8 cellular contexts compared by ENCODE assay signal in genomic region chr7:99580778-99581332, GRCh38. TPM values are rescaled to one million over a fixed set of nuclear protein-coding genes. Genes with fewer than 3 reads are reported as not detected.
DNase-seq lines count a peak whose midpoint lies in the region; ATAC-seq, FAIRE-seq and TF ChIP-seq lines count a peak whose summit lies in the region.
"Not testable (repeated sequence)": the region's sequence is repeated elsewhere in the genome, so short reads cannot be mapped to it uniquely, and the experiment has no call there.

No MANE protein-coding gene starts in this region.

- not testable (repeated sequence) for DNase-seq in GM12892 (ENCODE audit: insufficient read length); activated naive CD8-positive, alpha-beta T cell treated with anti-CD3 and anti-CD28 coated beads, Interleukin-2, amount 50 U/mL, for 24 hours; effector memory CD8-positive, alpha-beta T cell; iPS DF 6.9 (ENCODE audit: low read depth, low spot score); skeletal muscle cell (ENCODE audit: low read depth)

- not testable (repeated sequence) for H3K9me3 ChIP-seq in iPS DF 6.9 (ENCODE audit: control insufficient read depth, insufficient read depth, low read length); muscle layer of duodenum (ENCODE audit: control insufficient read depth in 1 of 2, low read length in 2 of 2)

- H3K9me3 Mint-ChIP-seq in T-helper 1 cell treated with Interleukin-12 subunit alpha and Interleukin-12 subunit beta and Interleukin-4 antibody, amounts not matched to agents 30 μg/mL and 1 μg/mL, for 36 hours; activated naive CD8-positive, alpha-beta T cell treated with anti-CD3 and anti-CD28 coated beads, Interleukin-2, amount 50 U/mL, for 24 hours; effector memory CD8-positive, alpha-beta T cell: not testable (repeated sequence)

- not testable (repeated sequence) for H3K27me3 ChIP-seq in iPS DF 6.9 (ENCODE audit: control insufficient read depth, insufficient read depth, low read length); muscle layer of duodenum (ENCODE audit: low read depth, low read length)

- not testable (repeated sequence) for H3K36me3 ChIP-seq in iPS DF 6.9 (ENCODE audit: control insufficient read depth, insufficient read depth, low read length); muscle layer of duodenum (ENCODE audit: control insufficient read depth in 1 of 2, insufficient read depth in 2 of 2, low read length in 2 of 2); urinary bladder (ENCODE audit: insufficient read depth)

- peak; percentile 27 for FAIRE-seq in GM12892 (lab: Jason Lieb, UNC)

- H3K36me3 Mint-ChIP-seq in T-helper 1 cell treated with Interleukin-12 subunit alpha and Interleukin-12 subunit beta and Interleukin-4 antibody, amounts not matched to agents 30 μg/mL and 1 μg/mL, for 36 hours (ENCODE audit: low read depth); activated naive CD8-positive, alpha-beta T cell treated with anti-CD3 and anti-CD28 coated beads, Interleukin-2, amount 50 U/mL, for 24 hours (ENCODE audit: low read depth); effector memory CD8-positive, alpha-beta T cell (ENCODE audit: insufficient read depth): not testable (repeated sequence)

- not testable (repeated sequence) for H3K27ac Mint-ChIP-seq in T-helper 1 cell treated with Interleukin-12 subunit alpha and Interleukin-12 subunit beta and Interleukin-4 antibody, amounts not matched to agents 30 μg/mL and 1 μg/mL, for 36 hours
- H3K27ac Mint-ChIP-seq in activated naive CD8-positive, alpha-beta T cell treated with anti-CD3 and anti-CD28 coated beads, Interleukin-2, amount 50 U/mL, for 24 hours = peak overlapping the region; percentile 72
- peak overlapping the region; percentile 76 to 91 for H3K27ac Mint-ChIP-seq in effector memory CD8-positive, alpha-beta T cell

- H3K27me3 Mint-ChIP-seq in T-helper 1 cell treated with Interleukin-12 subunit alpha and Interleukin-12 subunit beta and Interleukin-4 antibody, amounts not matched to agents 30 μg/mL and 1 μg/mL, for 36 hours (ENCODE audit: low read depth); activated naive CD8-positive, alpha-beta T cell treated with anti-CD3 and anti-CD28 coated beads, Interleukin-2, amount 50 U/mL, for 24 hours; effector memory CD8-positive, alpha-beta T cell: not testable (repeated sequence)

- TF ChIP-seq POLR2A in GM12892 (IDR thresholded peaks at IDR 0.05; ENCODE audit: low read depth, low read length) = not testable (repeated sequence)

- H3K4me1 Mint-ChIP-seq in T-helper 1 cell treated with Interleukin-12 subunit alpha and Interleukin-12 subunit beta and Interleukin-4 antibody, amounts not matched to agents 30 μg/mL and 1 μg/mL, for 36 hours (ENCODE audit: low read depth) = peaks cover 12% of the 10 kb centered on the region
- peaks cover 19% of the 10 kb centered on the region for H3K4me1 Mint-ChIP-seq in activated naive CD8-positive, alpha-beta T cell treated with anti-CD3 and anti-CD28 coated beads, Interleukin-2, amount 50 U/mL, for 24 hours
- peaks cover 6 to 11% of the 10 kb centered on the region in 2 donors for H3K4me1 Mint-ChIP-seq in effector memory CD8-positive, alpha-beta T cell (ENCODE audit: low read depth in 2 of 2)

- H3K4me1 ChIP-seq in iPS DF 6.9 (ENCODE audit: control insufficient read depth, insufficient read depth, low read length); muscle layer of duodenum (ENCODE audit: control insufficient read depth in 1 of 2, insufficient read depth in 2 of 2, low read length in 2 of 2); urinary bladder (ENCODE audit: insufficient read depth): not testable (repeated sequence)

- not testable (repeated sequence) for H3K27ac ChIP-seq in iPS DF 6.9 (ENCODE audit: low read length); muscle layer of duodenum (ENCODE audit: low read length); urinary bladder (ENCODE audit: low read depth)

- peak overlapping the region; percentile 29; the same call in 1 of the 2 replicates for H3K4me3 ChIP-seq in iPS DF 6.9 (ENCODE audit: low read length)
- peak overlapping the region; percentile 67 to 82 for H3K4me3 ChIP-seq in muscle layer of duodenum (ENCODE audit: low read depth in 1 of 2, low read length in 2 of 2)
- H3K4me3 ChIP-seq in skeletal muscle cell (ENCODE audit: low read depth, low read length) = peak overlapping the region; percentile 55
- peak overlapping the region; percentile 53 for H3K4me3 ChIP-seq in urinary bladder (ENCODE audit: low read depth, low read length)

- WGBS in iPS DF 6.9 (ENCODE audit: insufficient coverage, insufficient read length) = no CpG with 5 or more reads among the region's 4 CpGs
- WGBS in urinary bladder = 45% methylated on average over 4 of the region's 4 CpGs

- not testable (repeated sequence) for ATAC-seq in activated naive CD8-positive, alpha-beta T cell treated with anti-CD3 and anti-CD28 coated beads, Interleukin-2, amount 50 U/mL, for 24 hours; effector memory CD8-positive, alpha-beta T cell (replicated peaks)

- peak overlapping the region; percentile 82 for H3K4me3 Mint-ChIP-seq in T-helper 1 cell treated with Interleukin-12 subunit alpha and Interleukin-12 subunit beta and Interleukin-4 antibody, amounts not matched to agents 30 μg/mL and 1 μg/mL, for 36 hours
- peak overlapping the region; percentile 81 for H3K4me3 Mint-ChIP-seq in activated naive CD8-positive, alpha-beta T cell treated with anti-CD3 and anti-CD28 coated beads, Interleukin-2, amount 50 U/mL, for 24 hours
- peak overlapping the region; percentile 87 to 91 for H3K4me3 Mint-ChIP-seq in effector memory CD8-positive, alpha-beta T cell

RNA-seq across cellular contexts. Expression of gene TMEM225B, which starts 17.2 kb away (rescaled TPM):
- polyA plus RNA-seq in GM12892 (2012; ENCODE audit: missing spikeins) = 0.51 TPM
- total RNA-seq in urinary bladder = 1.1 TPM
- 1.1 TPM for polyA plus RNA-seq in urinary bladder

RNA-seq across cellular contexts. Expression of gene ZNF655, which starts 22.4 kb away (rescaled TPM):
- 40.5 TPM for polyA plus RNA-seq in GM12892 (2012; ENCODE audit: missing spikeins)
- 127 TPM for total RNA-seq in urinary bladder
- polyA plus RNA-seq in urinary bladder = 52.0 TPM

RNA-seq across cellular contexts. Expression of gene FAM200A, which starts 28.9 kb away (rescaled TPM):
- 5.3 TPM for polyA plus RNA-seq in GM12892 (2012; ENCODE audit: missing spikeins)
- total RNA-seq in urinary bladder = 14.8 TPM
- 4.4 TPM for polyA plus RNA-seq in urinary bladder

RNA-seq across cellular contexts. Expression of gene ZSCAN25, which starts 35.9 kb away (rescaled TPM):
- polyA plus RNA-seq in GM12892 (2012; ENCODE audit: missing spikeins) = 5.0 TPM
- total RNA-seq in urinary bladder = 12.7 TPM
- 7.9 TPM for polyA plus RNA-seq in urinary bladder
